ENCODE assay signal across 16 cellular contexts in the genomic region with DNA sequence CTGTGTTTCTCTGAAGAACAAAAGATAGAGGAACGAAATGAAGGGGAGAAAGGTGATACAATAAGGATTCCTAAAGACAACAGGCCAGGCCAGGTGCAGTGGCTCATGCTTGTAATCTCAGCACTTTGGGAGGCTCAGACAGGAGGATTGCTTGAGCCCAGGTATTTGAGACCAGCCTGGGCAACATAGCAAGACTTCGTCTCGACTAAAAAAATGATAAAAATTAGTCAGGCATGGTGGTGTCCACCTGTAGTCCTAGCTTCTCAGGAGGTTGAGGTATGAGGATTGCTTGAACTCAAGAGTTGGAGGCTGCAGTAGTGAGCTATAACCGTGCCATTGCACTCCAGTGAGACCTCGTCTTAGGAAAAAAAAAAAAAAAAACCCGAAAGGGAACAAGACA. TPM values are rescaled to one million over a fixed set of nuclear protein-coding genes. Genes with fewer than 3 reads are reported as not detected.
DNase-seq lines count a peak whose midpoint lies in the region; ATAC-seq and TF ChIP-seq lines count a peak whose summit lies in the region.
"Had no signal": no experiment of that assay in that cellular context is flagged by ENCODE, and none has a peak within 500 bp of the region (broad histone marks: within the 10 kb centered on the region; RNA-seq: fewer than 3 reads in every experiment).

No MANE protein-coding gene starts in this region.

- peaks cover 7% of the 10 kb centered on the region for H3F3A ChIP-seq in SK-N-SH (replicated peaks; ENCODE audit: insufficient read depth)
- peaks cover 23% of the 10 kb centered on the region for H3F3A ChIP-seq in smooth muscle cell (ENCODE audit: low read depth)

- WGBS in SK-N-SH (ENCODE audit: low lambda C conversion rate), result 87% methylated on average over 6 of the region's 6 CpGs
- 85% methylated on average over 6 of the region's 6 CpGs for WGBS in smooth muscle cell (ENCODE audit: low lambda C conversion rate)

- POLR2A ChIA-PET in SK-N-SH (lab: Yijun Ruan, JAX), result interaction anchor here (1.0 kb wide), 1 partner anchor 130 kb away, joined by 3 read pairs; no protein-coding TSS in a partner anchor

- H3K9me2 ChIP-seq in SK-N-SH, result no peaks in the 10 kb centered on the region

- H3K9me3 ChIP-seq in SK-N-SH (no peaks in the 10 kb centered on the region), SJSA1 (replicated peaks) (no peaks in the 10 kb centered on the region), smooth muscle cell (replicated peaks; ENCODE audit: low read depth) (no peaks in the 10 kb centered on the region)
- H3K9me3 ChIP-seq: Peyer's patch, testis had no signal

- TF ChIP-seq EP300 in SK-N-SH (IDR thresholded peaks at IDR 0.05; ENCODE audit: borderline replicate concordance in 1 of 2, low read depth in 1 of 2, low read length in 1 of 2), result no peak

- no peak overlapping the region for H3K9ac ChIP-seq in SK-N-SH
- H3K9ac ChIP-seq in smooth muscle cell (ENCODE audit: low read depth), result no peak overlapping the region

- H3K4me2 ChIP-seq in SK-N-SH (peak overlapping the region; percentile 39), smooth muscle cell (peak overlapping the region; percentile 68)

- H3K27me3 ChIP-seq in SK-N-SH (ENCODE audit: insufficient read depth), result no peaks in the 10 kb centered on the region
- no peaks in the 10 kb centered on the region for H3K27me3 ChIP-seq in SJSA1 (replicated peaks)
- no peaks in the 10 kb centered on the region for H3K27me3 ChIP-seq in foreskin keratinocyte
- no peaks in the 10 kb centered on the region for H3K27me3 ChIP-seq in smooth muscle cell (ENCODE audit: low read depth)
- H3K27me3 ChIP-seq: heart left ventricle, Peyer's patch, testis had no signal

- H2AFZ ChIP-seq in SK-N-SH (ENCODE audit: low read depth) (no peak overlapping the region), smooth muscle cell (ENCODE audit: low read depth) (no peak overlapping the region)

- H3K4me3 ChIP-seq in SK-N-SH (ENCODE audit: low read depth in 2 of 2, low read length in 1 of 2) (no peak overlapping the region), SJSA1 (no peak overlapping the region), smooth muscle cell (peak overlapping the region; percentile 41)
- H3K4me3 ChIP-seq: lung, testis had no signal

- DNase-seq in SK-N-SH, result no peak
- DNase-seq in SJSA1 (ENCODE audit: low read depth in 1 of 2, low spot score in 2 of 2), result no peak
- no peak for DNase-seq in foreskin keratinocyte
- no peak for DNase-seq in smooth muscle cell (lab: John Stamatoyannopoulos, UW; ENCODE audit: unreplicated experiment)
- no peak for DNase-seq in activated naive CD4-positive, alpha-beta T cell treated with Interleukin-2 at 50 U/mL for 16 hours
- no peak for DNase-seq in NCI-H226
- DNase-seq: activated CD4-positive, alpha-beta memory T cell treated with anti-CD3 and anti-CD28 coated beads, Interleukin-2, amount 10 ng/mL, durations not matched to agents 7 days and 5 days; activated T-cell treated with anti-CD3 and anti-CD28 coated beads, Interleukin-2, amount 50 U/mL, for 48 hours; central memory CD4-positive, alpha-beta T cell; heart left ventricle; NCI-H1417; Peyer's patch; testis had no signal

- peak overlapping the region; percentile 61 to 73; a peak in 3 of 4 replicates for H3K27ac ChIP-seq in SK-N-SH (ENCODE audit: low read depth in 2 of 2, low read length in 1 of 2)
- peak overlapping the region; percentile 52 for H3K27ac ChIP-seq in SJSA1
- peak overlapping the region; percentile 88 for H3K27ac ChIP-seq in foreskin keratinocyte
- peak overlapping the region; percentile 86 for H3K27ac ChIP-seq in smooth muscle cell (ENCODE audit: low read depth)
- H3K27ac ChIP-seq: testis had no signal

- H4K20me1 ChIP-seq in SK-N-SH (ENCODE audit: insufficient read depth) (no peaks in the 10 kb centered on the region), smooth muscle cell (ENCODE audit: low read depth) (peaks cover 98% of the 10 kb centered on the region)

- TF ChIP-seq RAD21 in SK-N-SH (IDR thresholded peaks at IDR 0.05; ENCODE audit: low read length), result no peak

- ATAC-seq in SK-N-SH treated with all-trans-retinoic acid at 6 μM for 48 hours (no peak), foreskin keratinocyte (no peak), HG03432 (IDR thresholded peaks at IDR 0.05; ENCODE audit: unreplicated experiment) (no peak)
- ATAC-seq: heart left ventricle had no signal

- H3K79me2 ChIP-seq in SK-N-SH (ENCODE audit: insufficient read depth) (no peaks in the 10 kb centered on the region), smooth muscle cell (ENCODE audit: low read depth) (no peaks in the 10 kb centered on the region)

- peaks cover 2 to 11% of the 10 kb centered on the region in 2 experiments; a peak in 2 of 4 replicates for H3K4me1 ChIP-seq in SK-N-SH (ENCODE audit: control insufficient read depth in 1 of 2, insufficient read depth in 2 of 2, low read depth in 1 of 2, low read length in 1 of 2)
- H3K4me1 ChIP-seq in SJSA1 (replicated peaks), result peaks cover 19% of the 10 kb centered on the region
- H3K4me1 ChIP-seq in foreskin keratinocyte, result no peaks in the 10 kb centered on the region
- H3K4me1 ChIP-seq in smooth muscle cell (ENCODE audit: low read depth), result peaks cover 14% of the 10 kb centered on the region
- H3K4me1 ChIP-seq: testis had no signal

- CTCF ChIA-PET in SK-N-SH (lab: Yijun Ruan, JAX), result interaction anchor here (1.0 to 1.5 kb wide), 2 partner anchors 41 to 69 kb away, joined by 3 to 7 read pairs; a partner anchor contains a TSS

- H3K36me3 ChIP-seq in SK-N-SH (replicated peaks in 1 of 2; ENCODE audit: control insufficient read depth in 1 of 2, insufficient read depth in 2 of 2, low read length in 1 of 2), result no peaks in the 10 kb centered on the region
- H3K36me3 ChIP-seq in SJSA1, result no peaks in the 10 kb centered on the region
- H3K36me3 ChIP-seq in smooth muscle cell (ENCODE audit: low read depth), result no peaks in the 10 kb centered on the region
- H3K36me3 ChIP-seq: heart left ventricle, Peyer's patch had no signal

- TF ChIP-seq CTCF in SK-N-SH (IDR thresholded peaks at IDR 0.05) (no peak), foreskin keratinocyte (conservative IDR thresholded peaks at IDR 0.05) (no peak), smooth muscle cell (IDR thresholded peaks at IDR 0.05; ENCODE audit: borderline replicate concordance, insufficient read depth, poor library complexity, severe bottlenecking) (no peak)

TF ChIP-seq in SK-N-SH, 30 proteins besides CTCF, POLR2A, EP300 and RAD21 (continues in another document):
- TF ChIP-seq MXI1 (IDR thresholded peaks at IDR 0.05; ENCODE audit: low read depth, low read length) (no peak), JUND (IDR thresholded peaks at IDR 0.05) (no peak), FOXJ3 (CRISPR knock-in tag; IDR thresholded peaks at IDR 0.05) (no peak)
- TF ChIP-seq, protein P1, sequence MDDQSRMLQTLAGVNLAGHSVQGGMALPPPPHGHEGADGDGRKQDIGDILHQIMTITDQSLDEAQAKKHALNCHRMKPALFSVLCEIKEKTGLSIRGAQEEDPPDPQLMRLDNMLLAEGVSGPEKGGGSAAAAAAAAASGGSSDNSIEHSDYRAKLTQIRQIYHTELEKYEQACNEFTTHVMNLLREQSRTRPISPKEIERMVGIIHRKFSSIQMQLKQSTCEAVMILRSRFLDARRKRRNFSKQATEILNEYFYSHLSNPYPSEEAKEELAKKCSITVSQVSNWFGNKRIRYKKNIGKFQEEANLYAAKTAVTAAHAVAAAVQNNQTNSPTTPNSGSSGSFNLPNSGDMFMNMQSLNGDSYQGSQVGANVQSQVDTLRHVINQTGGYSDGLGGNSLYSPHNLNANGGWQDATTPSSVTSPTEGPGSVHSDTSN (IDR thresholded peaks at IDR 0.05), result no peak

TF ChIP-seq in SK-N-SH treated with all-trans-retinoic acid at 6 μM for 48 hours, 23 proteins besides CTCF, POLR2A, EP300 and RAD21:
- no peak for TF ChIP-seq ESRRG (CRISPR knock-in tag; IDR thresholded peaks at IDR 0.05)
- TF ChIP-seq, protein P2, sequence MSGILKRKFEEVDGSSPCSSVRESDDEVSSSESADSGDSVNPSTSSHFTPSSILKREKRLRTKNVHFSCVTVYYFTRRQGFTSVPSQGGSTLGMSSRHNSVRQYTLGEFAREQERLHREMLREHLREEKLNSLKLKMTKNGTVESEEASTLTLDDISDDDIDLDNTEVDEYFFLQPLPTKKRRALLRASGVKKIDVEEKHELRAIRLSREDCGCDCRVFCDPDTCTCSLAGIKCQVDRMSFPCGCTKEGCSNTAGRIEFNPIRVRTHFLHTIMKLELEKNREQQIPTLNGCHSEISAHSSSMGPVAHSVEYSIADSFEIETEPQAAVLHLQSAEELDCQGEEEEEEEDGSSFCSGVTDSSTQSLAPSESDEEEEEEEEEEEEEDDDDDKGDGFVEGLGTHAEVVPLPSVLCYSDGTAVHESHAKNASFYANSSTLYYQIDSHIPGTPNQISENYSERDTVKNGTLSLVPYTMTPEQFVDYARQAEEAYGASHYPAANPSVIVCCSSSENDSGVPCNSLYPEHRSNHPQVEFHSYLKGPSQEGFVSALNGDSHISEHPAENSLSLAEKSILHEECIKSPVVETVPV (CRISPR knock-in tag; IDR thresholded peaks at IDR 0.05), result no peak
- no peak for TF ChIP-seq PPARA (CRISPR knock-in tag; IDR thresholded peaks at IDR 0.05; ENCODE audit: borderline replicate concordance)
- no peak for TF ChIP-seq OSR1 (CRISPR knock-in tag; IDR thresholded peaks at IDR 0.05)
- TF ChIP-seq, protein P3, sequence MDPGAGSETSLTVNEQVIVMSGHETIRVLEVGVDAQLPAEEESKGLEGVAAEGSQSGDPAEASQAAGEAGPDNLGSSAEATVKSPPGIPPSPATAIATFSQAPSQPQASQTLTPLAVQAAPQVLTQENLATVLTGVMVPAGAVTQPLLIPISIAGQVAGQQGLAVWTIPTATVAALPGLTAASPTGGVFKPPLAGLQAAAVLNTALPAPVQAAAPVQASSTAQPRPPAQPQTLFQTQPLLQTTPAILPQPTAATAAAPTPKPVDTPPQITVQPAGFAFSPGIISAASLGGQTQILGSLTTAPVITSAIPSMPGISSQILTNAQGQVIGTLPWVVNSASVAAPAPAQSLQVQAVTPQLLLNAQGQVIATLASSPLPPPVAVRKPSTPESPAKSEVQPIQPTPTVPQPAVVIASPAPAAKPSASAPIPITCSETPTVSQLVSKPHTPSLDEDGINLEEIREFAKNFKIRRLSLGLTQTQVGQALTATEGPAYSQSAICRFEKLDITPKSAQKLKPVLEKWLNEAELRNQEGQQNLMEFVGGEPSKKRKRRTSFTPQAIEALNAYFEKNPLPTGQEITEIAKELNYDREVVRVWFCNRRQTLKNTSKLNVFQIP (CRISPR knock-in tag; IDR thresholded peaks at IDR 0.05; ENCODE audit: borderline replicate concordance, low read depth), result no peak

RNA-seq across cellular contexts. Expression of a gene that starts 41.4 kb away (rescaled TPM):
- polyA plus RNA-seq in SK-N-SH (2012; rRNA removed), result 80.0 and 111 TPM in 2 replicates
- polyA plus RNA-seq in SK-N-SH (2012; cell fraction: cytosol; rRNA removed), result 150 and 225 TPM in 2 replicates
- 26.5 and 70.6 TPM in 2 replicates for polyA plus RNA-seq in SK-N-SH (2012; cell fraction: nucleus; rRNA removed)
- 72.1 and 83.4 TPM in 2 replicates for total RNA-seq in SJSA1 (2014; rRNA removed; shearing (Covaris generic))
- 43.5 and 49.6 TPM in 2 replicates for total RNA-seq in foreskin keratinocyte
- polyA plus RNA-seq in foreskin keratinocyte, result 27.3 and 36.0 TPM in 2 replicates
- total RNA-seq in smooth muscle cell, result 101 and 126 TPM in 2 replicates
- 81.2 and 83.9 TPM in 2 replicates for polyA plus RNA-seq in smooth muscle cell
